Comparison of ENCODE assay signal across 23 cellular contexts in genomic region chr3:141651405-141651804, GRCh38.
DNase-seq lines count a peak whose midpoint lies in the region; ATAC-seq and TF ChIP-seq lines count a peak whose summit lies in the region.
"Had no signal": no experiment of that assay in that cellular context is flagged by ENCODE, and none has a peak within 500 bp of the region (broad histone marks: within the 10 kb centered on the region; RNA-seq: fewer than 3 reads in every experiment).

No MANE protein-coding gene starts in this region.

- no peak overlapping the region for H3K9ac ChIP-seq in rectal smooth muscle tissue (ENCODE audit: low read length)
- H3K9ac ChIP-seq: BLaER1 treated with 17β-estradiol and CSF1 and Interleukin-3, amounts not matched to agents 10 nM and 100 nM had no signal

- H3K4me1 Mint-ChIP-seq in nephron: peaks cover 24% of the 10 kb centered on the region
- H3K4me1 Mint-ChIP-seq in stimulated activated effector memory CD8-positive, alpha-beta T cell treated with anti-CD3 and anti-CD28 coated beads, Interleukin-12 subunit alpha, Interleukin-12 subunit beta, amount 100 ng/mL, for 72 hours: no peaks in the 10 kb centered on the region
- H3K4me1 Mint-ChIP-seq: CD8-positive, alpha-beta memory T cell had no signal

- intact Hi-C loops in uterus (cut with DNase I; ENCODE audit: low total_unique reads): no loop called here

- peak overlapping the region; percentile 66 for H3K27ac ChIP-seq in rectal smooth muscle tissue (ENCODE audit: low read depth, low read length)
- peak overlapping the region; percentile 4 to 40 for H3K27ac ChIP-seq in uterus
- H3K27ac ChIP-seq: A549; BLaER1 treated with 17β-estradiol and CSF1 and Interleukin-3, amounts not matched to agents 10 nM and 100 nM had no signal

- ATAC-seq in stimulated activated effector memory CD8-positive, alpha-beta T cell treated with anti-CD3 and anti-CD28 coated beads, Interleukin-12 subunit alpha, Interleukin-12 subunit beta, amount 100 ng/mL, for 72 hours: no peak
- ATAC-seq: A549, GM23338, HCT116 had no signal

- no peak overlapping the region for H3K4me3 Mint-ChIP-seq in nephron
- no peak overlapping the region for H3K4me3 Mint-ChIP-seq in stimulated activated effector memory CD8-positive, alpha-beta T cell treated with anti-CD3 and anti-CD28 coated beads, Interleukin-12 subunit alpha, Interleukin-12 subunit beta, amount 100 ng/mL, for 72 hours
- H3K4me3 Mint-ChIP-seq: CD14-positive monocyte; CD4-positive, alpha-beta T cell; CD8-positive, alpha-beta memory T cell; GM23338; H9 had no signal

- H3K4me3 ChIP-seq in fibroblast of villous mesenchyme (ENCODE audit: low read depth, low read length) (no peak overlapping the region), rectal smooth muscle tissue (ENCODE audit: low read length) (no peak overlapping the region), uterus (no peak overlapping the region)
- H3K4me3 ChIP-seq: A549; BLaER1 treated with 17β-estradiol and CSF1 and Interleukin-3, amounts not matched to agents 10 nM and 100 nM; GM23338 had no signal

- no peak for TF ChIP-seq POLR2A in uterus (IDR thresholded peaks at IDR 0.05)

- peak overlapping the region in 2 of 3 experiments; percentile 1 to 16 for H3K27ac Mint-ChIP-seq in nephron
- no peak overlapping the region for H3K27ac Mint-ChIP-seq in stimulated activated effector memory CD8-positive, alpha-beta T cell treated with anti-CD3 and anti-CD28 coated beads, Interleukin-12 subunit alpha, Interleukin-12 subunit beta, amount 100 ng/mL, for 72 hours
- H3K27ac Mint-ChIP-seq: CD4-positive, alpha-beta T cell; CD8-positive, alpha-beta memory T cell; GM23338; H9 had no signal

- H3K9me3 ChIP-seq in uterus: no peaks in the 10 kb centered on the region
- H3K9me3 ChIP-seq: A549, BE2C had no signal

- H3K27me3 ChIP-seq in rectal smooth muscle tissue (ENCODE audit: control insufficient read depth, insufficient read depth, low read length) (no peaks in the 10 kb centered on the region), uterus (no peaks in the 10 kb centered on the region)
- H3K27me3 ChIP-seq: BE2C; BLaER1 treated with 17β-estradiol and CSF1 and Interleukin-3, amounts not matched to agents 10 nM and 100 nM had no signal

- H3K4me1 ChIP-seq in rectal smooth muscle tissue (ENCODE audit: control insufficient read depth, insufficient read depth, low read length): peaks cover 26% of the 10 kb centered on the region
- no peaks in the 10 kb centered on the region for H3K4me1 ChIP-seq in uterus
- H3K4me1 ChIP-seq: BLaER1 treated with 17β-estradiol and CSF1 and Interleukin-3, amounts not matched to agents 10 nM and 100 nM had no signal

- H3K36me3 Mint-ChIP-seq in nephron (ENCODE audit: low read depth): no peaks in the 10 kb centered on the region
- H3K36me3 Mint-ChIP-seq in stimulated activated effector memory CD8-positive, alpha-beta T cell treated with anti-CD3 and anti-CD28 coated beads, Interleukin-12 subunit alpha, Interleukin-12 subunit beta, amount 100 ng/mL, for 72 hours: no peaks in the 10 kb centered on the region
- H3K36me3 Mint-ChIP-seq: CD8-positive, alpha-beta memory T cell had no signal

- no peak for TF ChIP-seq CTCF in fibroblast of villous mesenchyme (IDR thresholded peaks at IDR 0.05; ENCODE audit: insufficient read depth, low read depth, low read length)
- TF ChIP-seq CTCF in nephron (IDR thresholded peaks at IDR 0.05; ENCODE audit: unreplicated experiment in 3 of 3): no peak
- TF ChIP-seq CTCF in uterus (IDR thresholded peaks at IDR 0.05): no peak
- no peak for TF ChIP-seq CTCF in GM10266 (IDR thresholded peaks at IDR 0.05; ENCODE audit: control insufficient read depth, insufficient read depth, low read depth, missing control alignments)

- H3K9me3 Mint-ChIP-seq in nephron: no peaks in the 10 kb centered on the region
- H3K9me3 Mint-ChIP-seq in stimulated activated effector memory CD8-positive, alpha-beta T cell treated with anti-CD3 and anti-CD28 coated beads, Interleukin-12 subunit alpha, Interleukin-12 subunit beta, amount 100 ng/mL, for 72 hours: no peaks in the 10 kb centered on the region
- H3K9me3 Mint-ChIP-seq: CD4-positive, alpha-beta T cell; CD8-positive, alpha-beta memory T cell had no signal

- peaks cover 4% of the 10 kb centered on the region for H3K27me3 Mint-ChIP-seq in nephron (ENCODE audit: low read depth)

- peak; percentile 49 for DNase-seq in fibroblast of villous mesenchyme (ENCODE audit: low read depth)
- DNase-seq in uterus: no peak
- no peak for DNase-seq in stimulated activated effector memory CD8-positive, alpha-beta T cell treated with anti-CD3 and anti-CD28 coated beads, Interleukin-12 subunit alpha, Interleukin-12 subunit beta, amount 100 ng/mL, for 72 hours (ENCODE audit: low spot score in 2 of 2)
- no peak for DNase-seq in GM10266 (ENCODE audit: extremely low spot score)
- DNase-seq in activated CD4-positive, alpha-beta T cell treated with anti-CD3 and anti-CD28 coated beads, Interleukin-2, amount 50 U/mL, for 1 hour: no peak
- DNase-seq: 8988T; ACHN; AML-193; BE2C; CD4-positive, alpha-beta T cell; CD8-positive, alpha-beta memory T cell; DMS 273 treated with DMSO at 0.1 percent for 48 hours; DMS79; EL; GDM1; H9 had no signal

- H3K36me3 ChIP-seq in rectal smooth muscle tissue (ENCODE audit: control insufficient read depth, insufficient read depth, low read length) (no peaks in the 10 kb centered on the region), uterus (no peaks in the 10 kb centered on the region)
- H3K36me3 ChIP-seq: BE2C; BLaER1 treated with 17β-estradiol and CSF1 and Interleukin-3, amounts not matched to agents 10 nM and 100 nM had no signal
